Comparison of ENCODE assay signal across 2 cellular contexts in genomic region chr7:128353610-128354009, GRCh38.
TF ChIP-seq lines count a peak whose summit lies in the region.

No MANE protein-coding gene starts in this region.

TF ChIP-seq in IMR-90, 13 proteins besides CTCF, POLR2A, EP300 and RAD21:
- TF ChIP-seq FOS (IDR thresholded peaks at IDR 0.05; ENCODE audit: low read depth, low read length), result no peak
- no peak for TF ChIP-seq BHLHE40 (IDR thresholded peaks at IDR 0.05; ENCODE audit: low read depth, low read length)
- no peak for TF ChIP-seq RFX5 (IDR thresholded peaks at IDR 0.05; ENCODE audit: low read depth, low read length)
- TF ChIP-seq MAFK (IDR thresholded peaks at IDR 0.05; ENCODE audit: low read depth, low read length), result no peak
- no peak for TF ChIP-seq USF2 (IDR thresholded peaks at IDR 0.05; ENCODE audit: low read depth, low read length)
- no peak for TF ChIP-seq MAZ (IDR thresholded peaks at IDR 0.05; ENCODE audit: borderline replicate concordance, low read depth, low read length)
- TF ChIP-seq CHD1 (IDR thresholded peaks at IDR 0.05; ENCODE audit: low read depth, low read length), result no peak
- TF ChIP-seq ELK1 (IDR thresholded peaks at IDR 0.05; ENCODE audit: borderline replicate concordance, low read depth, low read length), result no peak
- no peak for TF ChIP-seq SMC3 (IDR thresholded peaks at IDR 0.05; ENCODE audit: low read depth, low read length)
- no peak for TF ChIP-seq MXI1 (IDR thresholded peaks at IDR 0.05; ENCODE audit: borderline replicate concordance, low read depth, low read length)
- no peak for TF ChIP-seq CEBPB (IDR thresholded peaks at IDR 0.05; ENCODE audit: low read depth, low read length)
- no peak for TF ChIP-seq NFE2L2 (IDR thresholded peaks at IDR 0.05; ENCODE audit: low read depth, low read length)
- no peak for TF ChIP-seq RCOR1 (IDR thresholded peaks at IDR 0.05; ENCODE audit: insufficient replicate concordance, low read length)

TF ChIP-seq in H1, 55 proteins besides CTCF, POLR2A, EP300 and RAD21:
- no peak for TF ChIP-seq POLR2AphosphoS5 (IDR thresholded peaks at IDR 0.05; ENCODE audit: low read depth, low read length)
- no peak for TF ChIP-seq GTF2F1 (IDR thresholded peaks at IDR 0.05; ENCODE audit: borderline replicate concordance, low read depth, low read length)
- TF ChIP-seq USF2 (IDR thresholded peaks at IDR 0.05; ENCODE audit: low read length), result no peak
- TF ChIP-seq, protein P1, sequence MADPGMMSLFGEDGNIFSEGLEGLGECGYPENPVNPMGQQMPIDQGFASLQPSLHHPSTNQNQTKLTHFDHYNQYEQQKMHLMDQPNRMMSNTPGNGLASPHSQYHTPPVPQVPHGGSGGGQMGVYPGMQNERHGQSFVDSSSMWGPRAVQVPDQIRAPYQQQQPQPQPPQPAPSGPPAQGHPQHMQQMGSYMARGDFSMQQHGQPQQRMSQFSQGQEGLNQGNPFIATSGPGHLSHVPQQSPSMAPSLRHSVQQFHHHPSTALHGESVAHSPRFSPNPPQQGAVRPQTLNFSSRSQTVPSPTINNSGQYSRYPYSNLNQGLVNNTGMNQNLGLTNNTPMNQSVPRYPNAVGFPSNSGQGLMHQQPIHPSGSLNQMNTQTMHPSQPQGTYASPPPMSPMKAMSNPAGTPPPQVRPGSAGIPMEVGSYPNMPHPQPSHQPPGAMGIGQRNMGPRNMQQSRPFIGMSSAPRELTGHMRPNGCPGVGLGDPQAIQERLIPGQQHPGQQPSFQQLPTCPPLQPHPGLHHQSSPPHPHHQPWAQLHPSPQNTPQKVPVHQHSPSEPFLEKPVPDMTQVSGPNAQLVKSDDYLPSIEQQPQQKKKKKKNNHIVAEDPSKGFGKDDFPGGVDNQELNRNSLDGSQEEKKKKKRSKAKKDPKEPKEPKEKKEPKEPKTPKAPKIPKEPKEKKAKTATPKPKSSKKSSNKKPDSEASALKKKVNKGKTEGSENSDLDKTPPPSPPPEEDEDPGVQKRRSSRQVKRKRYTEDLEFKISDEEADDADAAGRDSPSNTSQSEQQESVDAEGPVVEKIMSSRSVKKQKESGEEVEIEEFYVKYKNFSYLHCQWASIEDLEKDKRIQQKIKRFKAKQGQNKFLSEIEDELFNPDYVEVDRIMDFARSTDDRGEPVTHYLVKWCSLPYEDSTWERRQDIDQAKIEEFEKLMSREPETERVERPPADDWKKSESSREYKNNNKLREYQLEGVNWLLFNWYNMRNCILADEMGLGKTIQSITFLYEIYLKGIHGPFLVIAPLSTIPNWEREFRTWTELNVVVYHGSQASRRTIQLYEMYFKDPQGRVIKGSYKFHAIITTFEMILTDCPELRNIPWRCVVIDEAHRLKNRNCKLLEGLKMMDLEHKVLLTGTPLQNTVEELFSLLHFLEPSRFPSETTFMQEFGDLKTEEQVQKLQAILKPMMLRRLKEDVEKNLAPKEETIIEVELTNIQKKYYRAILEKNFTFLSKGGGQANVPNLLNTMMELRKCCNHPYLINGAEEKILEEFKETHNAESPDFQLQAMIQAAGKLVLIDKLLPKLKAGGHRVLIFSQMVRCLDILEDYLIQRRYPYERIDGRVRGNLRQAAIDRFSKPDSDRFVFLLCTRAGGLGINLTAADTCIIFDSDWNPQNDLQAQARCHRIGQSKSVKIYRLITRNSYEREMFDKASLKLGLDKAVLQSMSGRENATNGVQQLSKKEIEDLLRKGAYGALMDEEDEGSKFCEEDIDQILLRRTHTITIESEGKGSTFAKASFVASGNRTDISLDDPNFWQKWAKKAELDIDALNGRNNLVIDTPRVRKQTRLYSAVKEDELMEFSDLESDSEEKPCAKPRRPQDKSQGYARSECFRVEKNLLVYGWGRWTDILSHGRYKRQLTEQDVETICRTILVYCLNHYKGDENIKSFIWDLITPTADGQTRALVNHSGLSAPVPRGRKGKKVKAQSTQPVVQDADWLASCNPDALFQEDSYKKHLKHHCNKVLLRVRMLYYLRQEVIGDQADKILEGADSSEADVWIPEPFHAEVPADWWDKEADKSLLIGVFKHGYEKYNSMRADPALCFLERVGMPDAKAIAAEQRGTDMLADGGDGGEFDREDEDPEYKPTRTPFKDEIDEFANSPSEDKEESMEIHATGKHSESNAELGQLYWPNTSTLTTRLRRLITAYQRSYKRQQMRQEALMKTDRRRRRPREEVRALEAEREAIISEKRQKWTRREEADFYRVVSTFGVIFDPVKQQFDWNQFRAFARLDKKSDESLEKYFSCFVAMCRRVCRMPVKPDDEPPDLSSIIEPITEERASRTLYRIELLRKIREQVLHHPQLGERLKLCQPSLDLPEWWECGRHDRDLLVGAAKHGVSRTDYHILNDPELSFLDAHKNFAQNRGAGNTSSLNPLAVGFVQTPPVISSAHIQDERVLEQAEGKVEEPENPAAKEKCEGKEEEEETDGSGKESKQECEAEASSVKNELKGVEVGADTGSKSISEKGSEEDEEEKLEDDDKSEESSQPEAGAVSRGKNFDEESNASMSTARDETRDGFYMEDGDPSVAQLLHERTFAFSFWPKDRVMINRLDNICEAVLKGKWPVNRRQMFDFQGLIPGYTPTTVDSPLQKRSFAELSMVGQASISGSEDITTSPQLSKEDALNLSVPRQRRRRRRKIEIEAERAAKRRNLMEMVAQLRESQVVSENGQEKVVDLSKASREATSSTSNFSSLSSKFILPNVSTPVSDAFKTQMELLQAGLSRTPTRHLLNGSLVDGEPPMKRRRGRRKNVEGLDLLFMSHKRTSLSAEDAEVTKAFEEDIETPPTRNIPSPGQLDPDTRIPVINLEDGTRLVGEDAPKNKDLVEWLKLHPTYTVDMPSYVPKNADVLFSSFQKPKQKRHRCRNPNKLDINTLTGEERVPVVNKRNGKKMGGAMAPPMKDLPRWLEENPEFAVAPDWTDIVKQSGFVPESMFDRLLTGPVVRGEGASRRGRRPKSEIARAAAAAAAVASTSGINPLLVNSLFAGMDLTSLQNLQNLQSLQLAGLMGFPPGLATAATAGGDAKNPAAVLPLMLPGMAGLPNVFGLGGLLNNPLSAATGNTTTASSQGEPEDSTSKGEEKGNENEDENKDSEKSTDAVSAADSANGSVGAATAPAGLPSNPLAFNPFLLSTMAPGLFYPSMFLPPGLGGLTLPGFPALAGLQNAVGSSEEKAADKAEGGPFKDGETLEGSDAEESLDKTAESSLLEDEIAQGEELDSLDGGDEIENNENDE (IDR thresholded peaks at IDR 0.05; ENCODE audit: insufficient replicate concordance, low read length), result no peak
- TF ChIP-seq SAP30 (IDR thresholded peaks at IDR 0.05; ENCODE audit: insufficient read depth, insufficient replicate concordance, low read length), result no peak
- TF ChIP-seq TEAD4 (IDR thresholded peaks at IDR 0.05; ENCODE audit: low read depth, low read length), result no peak
- no peak for TF ChIP-seq SP1 (IDR thresholded peaks at IDR 0.05; ENCODE audit: low read depth, low read length)
- no peak for TF ChIP-seq TAF1 (IDR thresholded peaks at IDR 0.05; ENCODE audit: low read depth, low read length)
- TF ChIP-seq RNF2 (IDR thresholded peaks at IDR 0.05; ENCODE audit: borderline replicate concordance, low read depth, low read length, missing control alignments, poor library complexity, severe bottlenecking), result no peak
- no peak for TF ChIP-seq TBP (IDR thresholded peaks at IDR 0.05; ENCODE audit: low read depth, low read length)
- TF ChIP-seq JUN (IDR thresholded peaks at IDR 0.05; ENCODE audit: low read depth, low read length), result no peak
- TF ChIP-seq ATF3 (IDR thresholded peaks at IDR 0.05; ENCODE audit: insufficient read depth, low read depth, low read length), result no peak
- TF ChIP-seq SIN3A (conservative IDR thresholded peaks at IDR 0.05 in 1 of 2, IDR thresholded peaks at IDR 0.05 in 1 of 2; ENCODE audit: low read depth in 1 of 2, low read length in 2 of 2), result no peak
- TF ChIP-seq TAF7 (optimal IDR thresholded peaks at IDR 0.05; ENCODE audit: borderline replicate concordance, low read depth, low read length), result no peak
- no peak for TF ChIP-seq BACH1 (IDR thresholded peaks at IDR 0.05; ENCODE audit: low read length)
- TF ChIP-seq CREB1 (IDR thresholded peaks at IDR 0.05), result no peak
- TF ChIP-seq EZH2 (IDR thresholded peaks at IDR 0.05; ENCODE audit: low read depth, low read length, severe bottlenecking), result no peak
- TF ChIP-seq YY1 (IDR thresholded peaks at IDR 0.05; ENCODE audit: low read depth, low read length), result no peak
- no peak for TF ChIP-seq KDM5A (IDR thresholded peaks at IDR 0.05; ENCODE audit: low read length)
